8 cellular contexts compared by ENCODE assay signal in the genomic region with DNA sequence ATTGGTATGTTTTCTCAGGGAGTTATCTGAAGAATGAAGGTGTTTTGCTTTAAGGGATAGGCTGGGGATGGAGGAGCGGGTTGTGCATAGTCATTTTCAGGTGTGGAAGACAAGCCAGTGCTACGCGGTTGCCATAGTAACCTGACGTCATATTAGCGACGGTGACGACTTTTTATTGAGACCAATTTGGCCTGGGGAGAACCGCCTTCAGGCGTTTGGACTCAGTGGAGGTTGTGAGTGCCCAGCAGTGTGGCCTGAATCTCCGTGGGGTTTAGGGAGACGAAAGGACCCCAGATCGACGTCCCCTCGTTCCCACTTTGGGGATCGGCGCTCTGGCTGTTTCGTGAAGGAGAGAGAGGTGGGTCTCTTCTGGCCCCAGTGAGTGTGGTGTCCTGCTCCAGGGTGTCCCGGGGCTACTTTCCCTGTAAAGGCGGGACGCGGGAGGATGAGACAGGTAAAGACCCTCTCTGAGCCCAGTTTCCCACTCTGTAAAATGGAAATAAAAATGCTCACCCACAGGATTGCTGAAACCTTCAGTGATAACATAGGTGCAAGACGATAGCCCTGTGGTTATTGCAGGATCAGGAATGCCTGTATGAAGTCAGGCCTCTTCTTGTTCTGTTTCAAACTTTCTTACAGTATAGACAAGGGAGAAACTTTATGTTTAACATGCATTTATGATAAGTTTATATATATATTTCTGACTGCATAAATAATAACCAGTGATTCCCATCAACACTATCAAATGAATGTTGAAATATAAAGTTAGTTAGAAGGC. TPM values are rescaled to one million over a fixed set of nuclear protein-coding genes. Genes with fewer than 3 reads are reported as not detected.
DNase-seq lines count a peak whose midpoint lies in the region; ATAC-seq lines count a peak whose summit lies in the region.

No MANE protein-coding gene starts in this region.

- no peaks in the 10 kb centered on the region for H3K36me3 ChIP-seq in CD8-positive, alpha-beta memory T cell (ENCODE audit: insufficient read depth, low read length)
- no peaks in the 10 kb centered on the region for H3K36me3 ChIP-seq in endocrine pancreas (ENCODE audit: control insufficient read depth, insufficient read depth, low read length)
- H3K36me3 ChIP-seq in mesodermal cell (ENCODE audit: control insufficient read depth, insufficient read depth, low read length) = no peaks in the 10 kb centered on the region

- no peaks in the 10 kb centered on the region for H3K4me1 ChIP-seq in CD8-positive, alpha-beta memory T cell (ENCODE audit: insufficient read depth, low read length)
- H3K4me1 ChIP-seq in endocrine pancreas (ENCODE audit: control insufficient read depth, insufficient read depth, low read length) = peaks cover 8% of the 10 kb centered on the region
- no peaks in the 10 kb centered on the region for H3K4me1 ChIP-seq in mesodermal cell (ENCODE audit: control insufficient read depth, insufficient read depth, low read length, poor library complexity, severe bottlenecking)

- ATAC-seq in GM19452 (IDR thresholded peaks at IDR 0.05; ENCODE audit: unreplicated experiment) (peak; percentile 98), HG03575 (IDR thresholded peaks at IDR 0.05; ENCODE audit: extremely low read depth, insufficient number of reproducible peaks, low FRiP score, unreplicated experiment) (peak; percentile 72)

- H3K9me3 Mint-ChIP-seq in CD8-positive, alpha-beta memory T cell = no peaks in the 10 kb centered on the region

- peaks cover 0 to 13% (median 0%) of the 10 kb centered on the region in 3 donors for H3K36me3 Mint-ChIP-seq in CD8-positive, alpha-beta memory T cell

- H3K27ac Mint-ChIP-seq in CD8-positive, alpha-beta memory T cell = peak overlapping the region; percentile 81 to 99 (median 98)

- CTCF ChIA-PET in CD8-positive, alpha-beta memory T cell (lab: Charles Lee) = no interaction called here

- no peaks in the 10 kb centered on the region for H3K9me3 ChIP-seq in CD8-positive, alpha-beta memory T cell (ENCODE audit: low read length)
- H3K9me3 ChIP-seq in endocrine pancreas (ENCODE audit: control insufficient read depth, low read length) (no peaks in the 10 kb centered on the region), mesodermal cell (ENCODE audit: control insufficient read depth, low read length) (no peaks in the 10 kb centered on the region)

- POLR2A ChIA-PET in CD8-positive, alpha-beta memory T cell (lab: Charles Lee) = no interaction called here

- peak overlapping the region; percentile 96 to 99 (median 98) for H3K4me3 Mint-ChIP-seq in CD8-positive, alpha-beta memory T cell

- H3K27ac ChIP-seq in CD8-positive, alpha-beta memory T cell (ENCODE audit: low read depth, low read length) = peak overlapping the region; percentile 77
- peak overlapping the region; percentile 71 for H3K27ac ChIP-seq in mesodermal cell (ENCODE audit: low read depth, low read length, severe bottlenecking)

- H3K4me3 ChIP-seq in CD8-positive, alpha-beta memory T cell (ENCODE audit: low read length) = peak overlapping the region; percentile 72
- H3K4me3 ChIP-seq in endocrine pancreas (ENCODE audit: control insufficient read depth, insufficient read depth, low read length) (peak overlapping the region; percentile 74), mesodermal cell (ENCODE audit: extremely low read depth, insufficient read depth, low read length, poor library complexity, severe bottlenecking) (peak overlapping the region; percentile 58)

- H3K27me3 Mint-ChIP-seq in CD8-positive, alpha-beta memory T cell = peaks cover 0 to 5% of the 10 kb centered on the region in 2 donors

- WGBS in mesodermal cell (ENCODE audit: insufficient coverage in 2 of 2), 2 experiments = 0% methylated on average over 6 of the region's 22 CpGs; no CpG with 5 or more reads in 1 of the 2 experiments

- H3K4me1 Mint-ChIP-seq in CD8-positive, alpha-beta memory T cell = peaks cover 15 to 25% (median 15%) of the 10 kb centered on the region in 3 donors

- peak overlapping the region; percentile 91 for H3K9ac ChIP-seq in endocrine pancreas (ENCODE audit: control insufficient read depth, insufficient read depth, low read length)

- DNase-seq in CD8-positive, alpha-beta memory T cell = peak; percentile 50 to 88 (median 69)
- DNase-seq in NCI-H82 (lab: John Stamatoyannopoulos, UW) = peak; percentile 94
- peak; percentile 51 to 60 for DNase-seq in activated CD8-positive, alpha-beta memory T cell treated with anti-CD3 and anti-CD28 coated beads for 1 hour (ENCODE audit: extremely low read depth in 1 of 2, low read depth in 1 of 2)
- DNase-seq in stimulated activated CD8-positive, alpha-beta memory T cell treated with anti-CD3 and anti-CD28 coated beads, Interleukin-15, amount 100 ng/mL, for 1 hour (ENCODE audit: low read depth) = peak; percentile 63

- no peaks in the 10 kb centered on the region for H3K27me3 ChIP-seq in CD8-positive, alpha-beta memory T cell (ENCODE audit: insufficient read depth, low read length, poor library complexity, severe bottlenecking)
- no peaks in the 10 kb centered on the region for H3K27me3 ChIP-seq in endocrine pancreas (ENCODE audit: control insufficient read depth, insufficient read depth, low read length)

RNA-seq across cellular contexts. Expression of gene GPRASP3, which starts 48.6 kb away (rescaled TPM):
- 1 to 10 TPM; 1.9 to 3.0 TPM for total RNA-seq in CD8-positive, alpha-beta memory T cell
- 1.2 TPM for polyA plus RNA-seq in CD8-positive, alpha-beta memory T cell
- 5.4 TPM for polyA plus RNA-seq in mesodermal cell (2013, experiment 1 of 2)
- polyA plus RNA-seq in mesodermal cell (2013, experiment 2 of 2) = 5.7 TPM

RNA-seq across cellular contexts. Expression of gene GPRASP2, which starts 56.9 kb away (rescaled TPM):
- total RNA-seq in CD8-positive, alpha-beta memory T cell = under 1 TPM; 0.37 to 0.47 TPM
- 1.0 TPM for polyA plus RNA-seq in CD8-positive, alpha-beta memory T cell
- polyA plus RNA-seq in mesodermal cell (2013, experiment 1 of 2) = 14.3 TPM
- polyA plus RNA-seq in mesodermal cell (2013, experiment 2 of 2) = 11.9 TPM

Comparison
In these comparisons a context has a peak if more than half of its experiments do, and no peak if none do; other contexts are left out.
1. Peak in every context shown above with its lines: DNase-seq, ATAC-seq, H3K4me3 ChIP-seq and H3K27ac ChIP-seq.